1 cellular context compared by ENCODE assay signal in genomic region chr12:32170437-32170998, GRCh38.
TF ChIP-seq lines count a peak whose summit lies in the region.

No MANE protein-coding gene starts in this region.

TF ChIP-seq in WTC11, 78 proteins besides CTCF, POLR2A, EP300 and RAD21 (continued from another document):
- TF ChIP-seq E2F1 (CRISPR knock-in tag; IDR thresholded peaks at IDR 0.05) (no peak), ZNF423 (CRISPR knock-in tag; IDR thresholded peaks at IDR 0.05) (no peak)
